In genomic region chr7:157855452-157856213, GRCh38 we compare ENCODE assay signal across 18 cellular contexts.
DNase-seq lines count a peak whose midpoint lies in the region; ATAC-seq and TF ChIP-seq lines count a peak whose summit lies in the region.
"Had no signal": no experiment of that assay in that cellular context is flagged by ENCODE, and none has a peak within 500 bp of the region (broad histone marks: within the 10 kb centered on the region; RNA-seq: fewer than 3 reads in every experiment).

No MANE protein-coding gene starts in this region.

- peaks cover 11% of the 10 kb centered on the region for H3K9me3 Mint-ChIP-seq in Calu3 (ENCODE audit: low read depth, unreplicated experiment)

- H3K4me1 ChIP-seq in mononuclear cell (ENCODE audit: insufficient read depth, low read length): peaks cover 55% of the 10 kb centered on the region
- H3K4me1 ChIP-seq in MM.1S (ENCODE audit: low read length): 0 out of 2 replicates have a peak, but pooled peaks cover 6% of the 10 kb centered on the region

- no TSS peak for BruUV-seq in Calu3 (replicated peaks; lab: Mats Ljungman, UMichigan)

- H3K27me3 ChIP-seq in mononuclear cell (ENCODE audit: insufficient read depth, low read length) (no peaks in the 10 kb centered on the region), MM.1S (replicated peaks; ENCODE audit: insufficient read depth, low read length) (peaks cover 79% of the 10 kb centered on the region)

- H3K9me3 ChIP-seq in mononuclear cell (ENCODE audit: low read depth, low read length) (no peaks in the 10 kb centered on the region), MM.1S (replicated peaks; ENCODE audit: insufficient read depth, low read length) (no peaks in the 10 kb centered on the region)

- no peaks in the 10 kb centered on the region for H4K20me1 ChIP-seq in MM.1S (ENCODE audit: insufficient read depth, low read length)

- peak overlapping the region; percentile 1 for H3K4me3 ChIP-seq in mononuclear cell (ENCODE audit: low read length)
- H3K4me3 ChIP-seq in MM.1S (ENCODE audit: low read length): no peak overlapping the region

- H3F3A ChIP-seq in MM.1S (ENCODE audit: insufficient read depth, low read length): no peaks in the 10 kb centered on the region

- no peaks in the 10 kb centered on the region for H3K36me3 Mint-ChIP-seq in Calu3 (ENCODE audit: insufficient read depth, unreplicated experiment)
- H3K36me3 Mint-ChIP-seq: CD4-positive, CD25-positive, alpha-beta regulatory T cell; IgD-negative memory B cell had no signal

- intact Hi-C loops in Right ventricle myocardium superior (cut with DNase I): no loop called here
- intact Hi-C loops in left cardiac atrium (cut with DNase I): no loop called here
- intact Hi-C loops in Calu3 (cut with micrococcal nuclease; ENCODE audit: unreplicated experiment): no loop called here

- CTCF ChIA-PET in Calu3 (lab: Charles Lee): no interaction called here

- ATAC-seq in Right ventricle myocardium superior (ENCODE audit: poor library complexity) (no peak), left cardiac atrium (no peak), HG02973 (IDR thresholded peaks at IDR 0.05; ENCODE audit: unreplicated experiment) (no peak), GM21576 (IDR thresholded peaks at IDR 0.05; ENCODE audit: unreplicated experiment) (no peak)
- ATAC-seq: HCT116, Right ventricle myocardium inferior had no signal

- H3K4me1 Mint-ChIP-seq in Calu3 (ENCODE audit: low read depth, unreplicated experiment): no peaks in the 10 kb centered on the region

- H3K9me2 ChIP-seq in MM.1S (replicated peaks; ENCODE audit: insufficient read depth, low read length): no peaks in the 10 kb centered on the region

- no peak overlapping the region for H2AFZ ChIP-seq in MM.1S (ENCODE audit: low read length)

- H3K27me3 Mint-ChIP-seq in Calu3 (ENCODE audit: unreplicated experiment): no peaks in the 10 kb centered on the region
- H3K27me3 Mint-ChIP-seq: IgD-negative memory B cell had no signal

- TF ChIP-seq CTCF in Calu3 (IDR thresholded peaks at IDR 0.05; ENCODE audit: unreplicated experiment) (no peak), MM.1S (IDR thresholded peaks at IDR 0.05; ENCODE audit: low read length) (no peak)

- no peaks in the 10 kb centered on the region for H3K79me2 ChIP-seq in MM.1S (ENCODE audit: low read length)

- no peak overlapping the region for H3K4me2 ChIP-seq in MM.1S (ENCODE audit: low read depth, low read length)

- H3K36me3 ChIP-seq in MM.1S (replicated peaks; ENCODE audit: insufficient read depth, low read length): no peaks in the 10 kb centered on the region

- no peak overlapping the region for H3K4me3 Mint-ChIP-seq in Calu3 (ENCODE audit: low read depth, unreplicated experiment)
- H3K4me3 Mint-ChIP-seq: IgD-negative memory B cell had no signal

- no peak overlapping the region for H3K27ac ChIP-seq in MM.1S (ENCODE audit: low read length)

- DNase-seq in Right ventricle myocardium superior (peak; percentile 47), left cardiac atrium (no peak), UCSD-AML1 (lab: John Stamatoyannopoulos, UW; ENCODE audit: unreplicated experiment) (peak; percentile 11), Calu3 (no peak), MM.1S (no peak)
- DNase-seq: CD4-positive, CD25-positive, alpha-beta regulatory T cell; DMS79; NCI-H1092 treated with DMSO at 0.1 percent for 48 hours; NCI-H1694; NCI-H2107; NCI-H69; NK-92 treated with Interleukin-12 subunit alpha and Interleukin-12 subunit beta, amount 100 ng/mL, for 24 hours had no signal

- H3K27ac Mint-ChIP-seq in Calu3 (ENCODE audit: unreplicated experiment): no peak overlapping the region
- H3K27ac Mint-ChIP-seq: CD4-positive, CD25-positive, alpha-beta regulatory T cell; IgD-negative memory B cell had no signal

- no peak overlapping the region for H3K9ac ChIP-seq in MM.1S (ENCODE audit: low read length)

Comparison
In these comparisons a context has a peak if more than half of its experiments do, and no peak if none do; other contexts are left out.
1. DNase-seq: peak in Right ventricle myocardium superior (single experiment) and UCSD-AML1 (single experiment); none in left cardiac atrium (single experiment), Calu3 (single experiment) and MM.1S (single experiment).